18 cellular contexts compared by ENCODE assay signal in genomic region chr2:30694286-30695055, GRCh38.
DNase-seq lines count a peak whose midpoint lies in the region; ATAC-seq, FAIRE-seq and TF ChIP-seq lines count a peak whose summit lies in the region.
"Had no signal": no experiment of that assay in that cellular context is flagged by ENCODE, and none has a peak within 500 bp of the region (broad histone marks: within the 10 kb centered on the region; RNA-seq: fewer than 3 reads in every experiment).

No MANE protein-coding gene starts in this region.

- no peak overlapping the region for H3K56ac ChIP-seq in H9 (ENCODE audit: insufficient read length, low read depth, low read length)

- no peak overlapping the region for H3T11ph ChIP-seq in H9 (ENCODE audit: low read length)

- no peak overlapping the region for H2AK5ac ChIP-seq in H9 (ENCODE audit: insufficient read length, low read length)

- H3K27ac ChIP-seq in H9 (ENCODE audit: insufficient read length, low read depth, low read length) = no peak overlapping the region
- no peak overlapping the region for H3K27ac ChIP-seq in astrocyte (ENCODE audit: low read depth, low read length)
- H3K27ac ChIP-seq: vagina, WERI-Rb-1 had no signal

- H2BK120ac ChIP-seq in H9 (ENCODE audit: low read depth, low read length, poor library complexity, severe bottlenecking) = no peak overlapping the region

- H4K8ac ChIP-seq in H9 (replicated peaks; ENCODE audit: insufficient read length, low read depth, low read length) = no peak overlapping the region

- H3K23me2 ChIP-seq in H9 (ENCODE audit: insufficient read length, low read depth, low read length, poor library complexity, severe bottlenecking) = no peaks in the 10 kb centered on the region

- H4K91ac ChIP-seq in H9 (ENCODE audit: insufficient read length, low read depth, low read length) = no peak overlapping the region

- no CpG with 5 or more reads among the region's 8 CpGs for WGBS in H9 (ENCODE audit: extremely low coverage, insufficient read length, low lambda C conversion rate)

- H2BK5ac ChIP-seq in H9 (ENCODE audit: insufficient read length, low read length) = no peak overlapping the region

- H2AFZ ChIP-seq in H9 (ENCODE audit: low read length) = no peak overlapping the region
- H2AFZ ChIP-seq in astrocyte (ENCODE audit: low read depth, low read length) = no peak overlapping the region

- H3K9me3 Mint-ChIP-seq in H9 = peaks cover 18 to 19% of the 10 kb centered on the region in 2 experiments
- H3K9me3 Mint-ChIP-seq in astrocyte (ENCODE audit: unreplicated experiment) = no peaks in the 10 kb centered on the region
- peaks cover 4% of the 10 kb centered on the region for H3K9me3 Mint-ChIP-seq in activated naive CD8-positive, alpha-beta T cell treated with anti-CD3 and anti-CD28 coated beads for 36 hours
- H3K9me3 Mint-ChIP-seq: effector memory CD8-positive, alpha-beta T cell had no signal

- H3K36me3 Mint-ChIP-seq in H9 (ENCODE audit: insufficient read depth in 1 of 3, low read depth in 3 of 3) (peaks cover 10 to 16% (median 11%) of the 10 kb centered on the region in 3 experiments), astrocyte (ENCODE audit: low read depth, unreplicated experiment) (no peaks in the 10 kb centered on the region)
- no peaks in the 10 kb centered on the region for H3K36me3 Mint-ChIP-seq in activated naive CD8-positive, alpha-beta T cell treated with anti-CD3 and anti-CD28 coated beads for 36 hours
- H3K36me3 Mint-ChIP-seq: brain; stimulated activated naive B cell treated with anti-CD40 and anti-IgM and Interleukin-4, amounts not matched to agents 10 μg/mL and 1 μg/mL and 100 μg/mL, for 72 hours had no signal

- H3K18ac ChIP-seq in H9 (ENCODE audit: insufficient read length, low read depth, low read length) = no peak overlapping the region

- no peaks in the 10 kb centered on the region for H3K36me3 ChIP-seq in astrocyte (ENCODE audit: insufficient read depth, low read length)
- H3K36me3 ChIP-seq: neutrophil, vagina, WERI-Rb-1 had no signal

- H3K9ac ChIP-seq in H9 (ENCODE audit: extremely low read depth, insufficient read length, low read length) (no peak overlapping the region), astrocyte (ENCODE audit: low read length) (no peak overlapping the region)

- no peaks in the 10 kb centered on the region for H4K20me1 ChIP-seq in H9 (ENCODE audit: control insufficient read depth, insufficient read depth, insufficient read length)
- no peaks in the 10 kb centered on the region for H4K20me1 ChIP-seq in astrocyte (ENCODE audit: insufficient read depth, low read length)

- no peak overlapping the region for H2BK20ac ChIP-seq in H9 (ENCODE audit: low read depth, low read length, poor library complexity, severe bottlenecking)

- 0 out of 2 replicates have a peak overlapping the region, but pooled peaks have one; percentile 72 for H3K14ac ChIP-seq in H9 (ENCODE audit: insufficient read depth, low read length)

- H3K9me3 ChIP-seq in H9 (ENCODE audit: control insufficient read depth, low read depth, low read length) (no peaks in the 10 kb centered on the region), astrocyte (ENCODE audit: insufficient read depth, low read depth, low read length) (no peaks in the 10 kb centered on the region)
- H3K9me3 ChIP-seq: neutrophil, vagina had no signal

- no peak overlapping the region for H2BK15ac ChIP-seq in H9 (ENCODE audit: low read depth, low read length)

- TF ChIP-seq CTCF in H9 (conservative IDR thresholded peaks at IDR 0.05) (no peak), astrocyte (IDR thresholded peaks at IDR 0.05; ENCODE audit: insufficient read depth, low read depth, low read length) (no peak)

- no peaks in the 10 kb centered on the region for H3K79me2 ChIP-seq in H9 (ENCODE audit: insufficient read depth, low read length)
- no peaks in the 10 kb centered on the region for H3K79me2 ChIP-seq in astrocyte (ENCODE audit: insufficient read depth, low read length)

- peak; percentile 26 for FAIRE-seq in astrocyte (lab: Jason Lieb, UNC)
- FAIRE-seq: small intestine had no signal

- peaks cover 10 to 23% of the 10 kb centered on the region in 2 experiments; a peak in 2 of 4 replicates for H3K4me1 Mint-ChIP-seq in H9
- no peaks in the 10 kb centered on the region for H3K4me1 Mint-ChIP-seq in astrocyte (ENCODE audit: low read depth, unreplicated experiment)
- peaks cover 1% of the 10 kb centered on the region for H3K4me1 Mint-ChIP-seq in activated naive CD8-positive, alpha-beta T cell treated with anti-CD3 and anti-CD28 coated beads for 36 hours

- H3K27me3 Mint-ChIP-seq in H9 (ENCODE audit: low read depth) (peaks cover 3% of the 10 kb centered on the region), astrocyte (ENCODE audit: low read depth, unreplicated experiment) (peaks cover 31% of the 10 kb centered on the region)
- no peaks in the 10 kb centered on the region for H3K27me3 Mint-ChIP-seq in activated naive CD8-positive, alpha-beta T cell treated with anti-CD3 and anti-CD28 coated beads for 36 hours

- H3K4me1 ChIP-seq in H9 (ENCODE audit: insufficient read depth, low read length) (no peaks in the 10 kb centered on the region), astrocyte (ENCODE audit: insufficient read depth, low read length) (peaks cover 5% of the 10 kb centered on the region)

- DNase-seq in AG08396 (ENCODE audit: low spot score) = peak; percentile 34
- no peak for DNase-seq in H9
- peak; percentile 16 for DNase-seq in astrocyte (ENCODE audit: low read depth)
- peak; percentile 2 for DNase-seq in mucosa of gallbladder (ENCODE audit: low spot score)
- DNase-seq in activated naive CD8-positive, alpha-beta T cell treated with anti-CD3 and anti-CD28 coated beads for 36 hours = no peak
- DNase-seq: DMS 273 treated with DMSO at 0.1 percent for 48 hours; effector memory CD8-positive, alpha-beta T cell; foreskin fibroblast; NCI-H2227 treated with DMSO at 0.1 percent for 48 hours; small intestine; stimulated activated naive B cell treated with anti-CD40 and anti-IgM and Interleukin-4, amounts not matched to agents 10 μg/mL and 1 μg/mL and 100 μg/mL, for 72 hours; WERI-Rb-1 had no signal

- no peak overlapping the region for H3K23ac ChIP-seq in H9 (ENCODE audit: insufficient read length, low read depth, low read length)

- H2BK12ac ChIP-seq in H9 (ENCODE audit: insufficient read length, low read depth, low read length) = no peak overlapping the region

- H3K4me2 ChIP-seq in H9 (ENCODE audit: insufficient read depth, insufficient read length, low read length) (no peak overlapping the region), astrocyte (ENCODE audit: low read length) (peak overlapping the region; percentile 27)

- H4K5ac ChIP-seq in H9 (ENCODE audit: insufficient read length, low read depth, low read length) = no peak overlapping the region

- H3K27me3 ChIP-seq in H9 (ENCODE audit: insufficient read depth, low read length) = no peaks in the 10 kb centered on the region
- no peaks in the 10 kb centered on the region for H3K27me3 ChIP-seq in astrocyte (ENCODE audit: insufficient read depth, low read length)
- H3K27me3 ChIP-seq: neutrophil, vagina had no signal

- ATAC-seq in GM21619 (IDR thresholded peaks at IDR 0.05; ENCODE audit: unreplicated experiment) (no peak), HG03025 (IDR thresholded peaks at IDR 0.05; ENCODE audit: low FRiP score, unreplicated experiment) (no peak), HG03521 (IDR thresholded peaks at IDR 0.05; ENCODE audit: unreplicated experiment) (no peak)
- ATAC-seq: effector memory CD8-positive, alpha-beta T cell; stimulated activated naive B cell treated with anti-CD40 and anti-IgM and Interleukin-4, amounts not matched to agents 10 μg/mL and 1 μg/mL and 100 μg/mL, for 72 hours had no signal

- H3K4me3 Mint-ChIP-seq in H9 = no peak overlapping the region
- no peak overlapping the region for H3K4me3 Mint-ChIP-seq in astrocyte (ENCODE audit: unreplicated experiment)
- H3K4me3 Mint-ChIP-seq in activated naive CD8-positive, alpha-beta T cell treated with anti-CD3 and anti-CD28 coated beads for 36 hours = no peak overlapping the region
- H3K4me3 Mint-ChIP-seq: brain; effector memory CD8-positive, alpha-beta T cell; stimulated activated naive B cell treated with anti-CD40 and anti-IgM and Interleukin-4, amounts not matched to agents 10 μg/mL and 1 μg/mL and 100 μg/mL, for 72 hours had no signal

- no peak overlapping the region for H3K4ac ChIP-seq in H9 (ENCODE audit: low read depth, low read length)

- H3K27ac Mint-ChIP-seq in H9 (no peak overlapping the region), astrocyte (ENCODE audit: unreplicated experiment) (no peak overlapping the region)
- H3K27ac Mint-ChIP-seq in activated naive CD8-positive, alpha-beta T cell treated with anti-CD3 and anti-CD28 coated beads for 36 hours = no peak overlapping the region
- H3K27ac Mint-ChIP-seq: stimulated activated naive B cell treated with anti-CD40 and anti-IgM and Interleukin-4, amounts not matched to agents 10 μg/mL and 1 μg/mL and 100 μg/mL, for 72 hours had no signal

- H3K4me3 ChIP-seq in astrocyte (ENCODE audit: insufficient read depth, low read depth, low read length) = no peak overlapping the region
- H3K4me3 ChIP-seq: vagina had no signal

- H3K79me1 ChIP-seq in H9 (ENCODE audit: insufficient read depth, low read depth, low read length, poor library complexity, severe bottlenecking) = no peaks in the 10 kb centered on the region

Comparison
In these comparisons a context has a peak if more than half of its experiments do, and no peak if none do; other contexts are left out.
1. DNase-seq: peak in AG08396 (single experiment), astrocyte (single experiment) and mucosa of gallbladder (single experiment); none in H9 (single experiment) and activated naive CD8-positive, alpha-beta T cell treated with anti-CD3 and anti-CD28 coated beads for 36 hours (single experiment).